In the genomic region with DNA sequence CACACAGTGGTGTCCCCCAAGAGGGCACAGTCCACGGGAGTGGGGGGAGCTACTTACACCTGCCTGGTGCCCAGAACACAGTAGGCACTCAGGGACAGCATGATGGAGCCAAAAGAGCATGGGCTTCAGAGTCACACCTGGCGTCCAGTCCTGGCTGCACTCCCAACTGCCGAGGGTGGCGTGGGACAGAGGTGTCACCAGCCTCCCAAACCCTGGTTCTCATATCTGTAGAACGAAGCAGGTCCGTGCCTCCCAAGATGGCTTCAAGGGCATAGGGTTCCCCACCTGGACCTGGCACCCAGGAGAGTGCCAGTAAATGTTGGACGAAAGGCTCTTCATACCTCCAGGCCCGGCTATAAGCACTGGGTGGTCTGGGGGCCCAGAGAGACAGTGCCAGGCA, we compare ENCODE assay signal across 2 cellular contexts.
TF ChIP-seq lines count a peak whose summit lies in the region.

No MANE protein-coding gene starts in this region.

TF ChIP-seq in HepG2, 621 proteins besides CTCF, POLR2A, EP300 and RAD21:
- TF ChIP-seq, protein P1, sequence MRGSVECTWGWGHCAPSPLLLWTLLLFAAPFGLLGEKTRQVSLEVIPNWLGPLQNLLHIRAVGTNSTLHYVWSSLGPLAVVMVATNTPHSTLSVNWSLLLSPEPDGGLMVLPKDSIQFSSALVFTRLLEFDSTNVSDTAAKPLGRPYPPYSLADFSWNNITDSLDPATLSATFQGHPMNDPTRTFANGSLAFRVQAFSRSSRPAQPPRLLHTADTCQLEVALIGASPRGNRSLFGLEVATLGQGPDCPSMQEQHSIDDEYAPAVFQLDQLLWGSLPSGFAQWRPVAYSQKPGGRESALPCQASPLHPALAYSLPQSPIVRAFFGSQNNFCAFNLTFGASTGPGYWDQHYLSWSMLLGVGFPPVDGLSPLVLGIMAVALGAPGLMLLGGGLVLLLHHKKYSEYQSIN (CRISPR knock-in tag; IDR thresholded peaks at IDR 0.05; ENCODE audit: borderline replicate concordance): no peak
- TF ChIP-seq, protein P2, sequence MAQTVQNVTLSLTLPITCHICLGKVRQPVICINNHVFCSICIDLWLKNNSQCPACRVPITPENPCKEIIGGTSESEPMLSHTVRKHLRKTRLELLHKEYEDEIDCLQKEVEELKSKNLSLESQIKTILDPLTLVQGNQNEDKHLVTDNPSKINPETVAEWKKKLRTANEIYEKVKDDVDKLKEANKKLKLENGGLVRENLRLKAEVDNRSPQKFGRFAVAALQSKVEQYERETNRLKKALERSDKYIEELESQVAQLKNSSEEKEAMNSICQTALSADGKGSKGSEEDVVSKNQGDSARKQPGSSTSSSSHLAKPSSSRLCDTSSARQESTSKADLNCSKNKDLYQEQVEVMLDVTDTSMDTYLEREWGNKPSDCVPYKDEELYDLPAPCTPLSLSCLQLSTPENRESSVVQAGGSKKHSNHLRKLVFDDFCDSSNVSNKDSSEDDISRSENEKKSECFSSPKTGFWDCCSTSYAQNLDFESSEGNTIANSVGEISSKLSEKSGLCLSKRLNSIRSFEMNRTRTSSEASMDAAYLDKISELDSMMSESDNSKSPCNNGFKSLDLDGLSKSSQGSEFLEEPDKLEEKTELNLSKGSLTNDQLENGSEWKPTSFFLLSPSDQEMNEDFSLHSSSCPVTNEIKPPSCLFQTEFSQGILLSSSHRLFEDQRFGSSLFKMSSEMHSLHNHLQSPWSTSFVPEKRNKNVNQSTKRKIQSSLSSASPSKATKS (CRISPR knock-in tag; IDR thresholded peaks at IDR 0.05): no peak
- TF ChIP-seq, protein P3, sequence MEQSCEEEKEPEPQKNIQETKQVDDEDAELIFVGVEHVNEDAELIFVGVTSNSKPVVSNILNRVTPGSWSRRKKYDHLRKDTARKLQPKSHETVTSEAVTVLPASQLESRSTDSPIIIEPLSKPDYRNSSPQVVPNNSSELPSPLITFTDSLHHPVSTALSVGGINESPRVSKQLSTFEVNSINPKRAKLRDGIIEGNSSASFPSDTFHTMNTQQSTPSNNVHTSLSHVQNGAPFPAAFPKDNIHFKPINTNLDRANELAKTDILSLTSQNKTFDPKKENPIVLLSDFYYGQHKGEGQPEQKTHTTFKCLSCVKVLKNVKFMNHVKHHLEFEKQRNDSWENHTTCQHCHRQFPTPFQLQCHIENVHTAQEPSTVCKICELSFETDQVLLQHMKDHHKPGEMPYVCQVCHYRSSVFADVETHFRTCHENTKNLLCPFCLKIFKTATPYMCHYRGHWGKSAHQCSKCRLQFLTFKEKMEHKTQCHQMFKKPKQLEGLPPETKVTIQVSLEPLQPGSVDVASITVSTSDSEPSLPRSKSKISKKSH (CRISPR knock-in tag; IDR thresholded peaks at IDR 0.05; ENCODE audit: borderline replicate concordance): 0 out of 2 replicates have a peak, but pooled peaks have one; percentile 20
- TF ChIP-seq, protein P4, sequence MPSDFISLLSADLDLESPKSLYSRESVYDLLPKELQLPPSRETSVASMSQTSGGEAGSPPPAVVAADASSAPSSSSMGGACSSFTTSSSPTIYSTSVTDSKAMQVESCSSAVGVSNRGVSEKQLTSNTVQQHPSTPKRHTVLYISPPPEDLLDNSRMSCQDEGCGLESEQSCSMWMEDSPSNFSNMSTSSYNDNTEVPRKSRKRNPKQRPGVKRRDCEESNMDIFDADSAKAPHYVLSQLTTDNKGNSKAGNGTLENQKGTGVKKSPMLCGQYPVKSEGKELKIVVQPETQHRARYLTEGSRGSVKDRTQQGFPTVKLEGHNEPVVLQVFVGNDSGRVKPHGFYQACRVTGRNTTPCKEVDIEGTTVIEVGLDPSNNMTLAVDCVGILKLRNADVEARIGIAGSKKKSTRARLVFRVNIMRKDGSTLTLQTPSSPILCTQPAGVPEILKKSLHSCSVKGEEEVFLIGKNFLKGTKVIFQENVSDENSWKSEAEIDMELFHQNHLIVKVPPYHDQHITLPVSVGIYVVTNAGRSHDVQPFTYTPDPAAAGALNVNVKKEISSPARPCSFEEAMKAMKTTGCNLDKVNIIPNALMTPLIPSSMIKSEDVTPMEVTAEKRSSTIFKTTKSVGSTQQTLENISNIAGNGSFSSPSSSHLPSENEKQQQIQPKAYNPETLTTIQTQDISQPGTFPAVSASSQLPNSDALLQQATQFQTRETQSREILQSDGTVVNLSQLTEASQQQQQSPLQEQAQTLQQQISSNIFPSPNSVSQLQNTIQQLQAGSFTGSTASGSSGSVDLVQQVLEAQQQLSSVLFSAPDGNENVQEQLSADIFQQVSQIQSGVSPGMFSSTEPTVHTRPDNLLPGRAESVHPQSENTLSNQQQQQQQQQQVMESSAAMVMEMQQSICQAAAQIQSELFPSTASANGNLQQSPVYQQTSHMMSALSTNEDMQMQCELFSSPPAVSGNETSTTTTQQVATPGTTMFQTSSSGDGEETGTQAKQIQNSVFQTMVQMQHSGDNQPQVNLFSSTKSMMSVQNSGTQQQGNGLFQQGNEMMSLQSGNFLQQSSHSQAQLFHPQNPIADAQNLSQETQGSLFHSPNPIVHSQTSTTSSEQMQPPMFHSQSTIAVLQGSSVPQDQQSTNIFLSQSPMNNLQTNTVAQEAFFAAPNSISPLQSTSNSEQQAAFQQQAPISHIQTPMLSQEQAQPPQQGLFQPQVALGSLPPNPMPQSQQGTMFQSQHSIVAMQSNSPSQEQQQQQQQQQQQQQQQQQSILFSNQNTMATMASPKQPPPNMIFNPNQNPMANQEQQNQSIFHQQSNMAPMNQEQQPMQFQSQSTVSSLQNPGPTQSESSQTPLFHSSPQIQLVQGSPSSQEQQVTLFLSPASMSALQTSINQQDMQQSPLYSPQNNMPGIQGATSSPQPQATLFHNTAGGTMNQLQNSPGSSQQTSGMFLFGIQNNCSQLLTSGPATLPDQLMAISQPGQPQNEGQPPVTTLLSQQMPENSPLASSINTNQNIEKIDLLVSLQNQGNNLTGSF (CRISPR knock-in tag; IDR thresholded peaks at IDR 0.05): no peak
- TF ChIP-seq ZNF891 (CRISPR knock-in tag; IDR thresholded peaks at IDR 0.05): 0 out of 2 replicates have a peak, but pooled peaks have one; percentile 59
- TF ChIP-seq, protein P5, sequence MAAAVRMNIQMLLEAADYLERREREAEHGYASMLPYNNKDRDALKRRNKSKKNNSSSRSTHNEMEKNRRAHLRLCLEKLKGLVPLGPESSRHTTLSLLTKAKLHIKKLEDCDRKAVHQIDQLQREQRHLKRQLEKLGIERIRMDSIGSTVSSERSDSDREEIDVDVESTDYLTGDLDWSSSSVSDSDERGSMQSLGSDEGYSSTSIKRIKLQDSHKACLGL (CRISPR knock-in tag; IDR thresholded peaks at IDR 0.05): 0 out of 2 replicates have a peak, but pooled peaks have one; percentile 38

TF ChIP-seq in H1, 55 proteins besides CTCF, POLR2A, EP300 and RAD21:
- TF ChIP-seq NRF1 (IDR thresholded peaks at IDR 0.05; ENCODE audit: low read depth, low read length): no peak
- no peak for TF ChIP-seq ASH2L (IDR thresholded peaks at IDR 0.05; ENCODE audit: low read length)
- TF ChIP-seq RXRA (IDR thresholded peaks at IDR 0.05; ENCODE audit: insufficient read depth, low read depth, low read length): no peak
